In genomic region chr15:51776952-51777574, GRCh38 we compare ENCODE assay signal across 8 cellular contexts. TPM values are rescaled to one million over a fixed set of nuclear protein-coding genes. Genes with fewer than 3 reads are reported as not detected.
DNase-seq lines count a peak whose midpoint lies in the region; ATAC-seq and TF ChIP-seq lines count a peak whose summit lies in the region.

No MANE protein-coding gene starts in this region.

- TF ChIP-seq CTCF in dorsolateral prefrontal cortex (IDR thresholded peaks at IDR 0.05 in 54 of 56, conservative IDR thresholded peaks at IDR 0.05 in 2 of 56; ENCODE audit: low read depth in 1 of 56, partially characterized antibody in 56 of 56) (peak; percentile 66 to 92 (median 86)), lung (IDR thresholded peaks at IDR 0.05; ENCODE audit: control extremely low read depth, extremely low read depth) (peak; percentile 70)

- H3K9me3 ChIP-seq in lung (ENCODE audit: control insufficient read depth in 2 of 2, insufficient read depth in 1 of 2, low read length in 1 of 2) = no peaks in the 10 kb centered on the region

- intact Hi-C loops in dorsolateral prefrontal cortex (cut with DNase I) = loop anchor here in 1 of 2 donors (2.0 kb wide), 2 partner anchors 40 to 126 kb away; partner anchors contain the start of gene LYSMD2

- H3K27ac ChIP-seq in dorsolateral prefrontal cortex = peak overlapping the region in 15 of 59 donors; percentile 3 to 76 (median 43)
- no peak overlapping the region for H3K27ac ChIP-seq in lung (ENCODE audit: low read depth in 1 of 2, low read length in 1 of 2)

- no peak overlapping the region for H3K4me3 ChIP-seq in dorsolateral prefrontal cortex
- no peak overlapping the region for H3K4me3 ChIP-seq in lung

- ATAC-seq in HG02610 (IDR thresholded peaks at IDR 0.05; ENCODE audit: unreplicated experiment) (peak; percentile 64), lung (ENCODE audit: insufficient read depth, low FRiP score) (peak; percentile 87)

- 68 to 73% methylated on average over 7 of the region's 7 CpGs for WGBS in lung, 2 donors

- H3K36me3 ChIP-seq in lung (ENCODE audit: control insufficient read depth in 2 of 2, insufficient read depth in 2 of 2, low read length in 2 of 2) = peaks cover 0 to 10% of the 10 kb centered on the region in 2 donors

- no peaks in the 10 kb centered on the region for H3K4me1 ChIP-seq in lung (ENCODE audit: control insufficient read depth in 2 of 2, insufficient read depth in 2 of 2, low read length in 2 of 2)

- DNase-seq in ELR (ENCODE audit: low read depth) = peak; percentile 77
- peak; percentile 83 for DNase-seq in NCI-H460 (ENCODE audit: extremely low read depth, low read depth)
- DNase-seq in activated CD4-positive, alpha-beta T cell treated with anti-CD3 and anti-CD28 coated beads for 4 hours = peak; percentile 55 to 72
- peak in 7 of 10 donors; percentile 59 to 84 (median 64) for DNase-seq in dorsolateral prefrontal cortex
- peak; percentile 71 for DNase-seq in lung (ENCODE audit: low spot score)
- peak; percentile 15 to 31 for DNase-seq in stimulated activated CD8-positive, alpha-beta memory T cell treated with anti-CD3 and anti-CD28 coated beads, Interleukin-15, amount 100 ng/mL, for 4 hours (ENCODE audit: low read depth in 2 of 2)
- DNase-seq in NCI-H128 (lab: John Stamatoyannopoulos, UW; ENCODE audit: unreplicated experiment) = no peak

- no peaks in the 10 kb centered on the region for H3K27me3 ChIP-seq in dorsolateral prefrontal cortex
- no peaks in the 10 kb centered on the region for H3K27me3 ChIP-seq in lung (ENCODE audit: control insufficient read depth, insufficient read depth)

RNA-seq across cellular contexts. Expression of gene TMOD2, which starts 25.7 kb away (rescaled TPM):
- 0.72 TPM in 2 replicates for total RNA-seq in NCI-H460 (2014; rRNA removed; shearing (Covaris generic))
- 0.49 and 0.74 TPM in 2 replicates for polyA plus RNA-seq in NCI-H460 (2014; cell fraction: nucleus; rRNA removed)
- total RNA-seq in dorsolateral prefrontal cortex = 100 to 1,000 TPM; 156 to 398 (median 304) TPM
- 10 to 100 TPM in 1 of 2 donors, 1 to 10 TPM in 1; 9.4 to 10.4 TPM for total RNA-seq in lung
- polyA plus RNA-seq in lung = 1 to 10 TPM; 1.5 to 2.1 TPM

RNA-seq across cellular contexts. Expression of gene LYSMD2, which starts 39.6 kb away (rescaled TPM):
- 22.5 and 23.5 TPM in 2 replicates for total RNA-seq in NCI-H460 (2014; rRNA removed; shearing (Covaris generic))
- polyA plus RNA-seq in NCI-H460 (2014; cell fraction: nucleus; rRNA removed) = 12.0 and 12.6 TPM in 2 replicates
- total RNA-seq in dorsolateral prefrontal cortex = 10 to 100 TPM in 119 of 120 experiments, 1 to 10 TPM in 1; 9.8 to 63.1 (median 38.4) TPM
- 10 to 100 TPM in 1 of 2 donors, 1 to 10 TPM in 1; 8.1 to 12.9 TPM for total RNA-seq in lung
- polyA plus RNA-seq in lung = 10 to 100 TPM; 14.4 to 17.4 TPM

RNA-seq across cellular contexts. Expression of gene TMOD3, which starts 52.4 kb away (rescaled TPM):
- total RNA-seq in NCI-H460 (2014; rRNA removed; shearing (Covaris generic)) = 59.0 and 60.7 TPM in 2 replicates
- 18.0 and 23.0 TPM in 2 replicates for polyA plus RNA-seq in NCI-H460 (2014; cell fraction: nucleus; rRNA removed)
- 10 to 100 TPM; 13.9 to 34.3 (median 21.4) TPM for total RNA-seq in dorsolateral prefrontal cortex
- total RNA-seq in lung = 100 to 1,000 TPM in 1 of 2 donors, 10 to 100 TPM in 1; 65.8 to 108 TPM
- polyA plus RNA-seq in lung = 10 to 100 TPM; 12.4 to 16.4 TPM

Comparison
In these comparisons a context has a peak if more than half of its experiments do, and no peak if none do; other contexts are left out.
1. RNA of gene TMOD2, which starts 25.7 kb away (total RNA-seq): 156 to 398 TPM in dorsolateral prefrontal cortex; 9.4 to 10.4 TPM in lung and 0.72 TPM in NCI-H460; every median in the first group is over 10 times any median in the second.